Comparison of ENCODE assay signal across 22 cellular contexts in genomic region chr11:37817727-37818270, GRCh38.
"Had no signal": no experiment of that assay in that cellular context is flagged by ENCODE, and none has a peak within 500 bp of the region (broad histone marks: within the 10 kb centered on the region; RNA-seq: fewer than 3 reads in every experiment).

No MANE protein-coding gene starts in this region.

- H3K79me2 ChIP-seq: parathyroid adenoma had no signal

- H3K4me1 ChIP-seq: esophagus muscularis mucosa, parathyroid adenoma, prostate gland, sigmoid colon, testis, tibial artery had no signal

- H3K36me3 ChIP-seq: esophagus muscularis mucosa, neural progenitor cell, prostate gland, sigmoid colon, tibial artery had no signal

- H3K4me2 ChIP-seq: neural progenitor cell had no signal

- H3K9ac ChIP-seq: neural progenitor cell, parathyroid adenoma had no signal

- H3K27ac ChIP-seq: dorsolateral prefrontal cortex, esophagus muscularis mucosa, neural progenitor cell, parathyroid adenoma, prostate gland, sigmoid colon, testis, tibial artery had no signal

- H3K27me3 ChIP-seq: dorsolateral prefrontal cortex, esophagus muscularis mucosa, neural progenitor cell, sigmoid colon, testis, tibial artery had no signal

- H3K9me3 ChIP-seq: prostate gland, sigmoid colon, testis, tibial artery had no signal

- H2AFZ ChIP-seq: neural progenitor cell, parathyroid adenoma had no signal

- ATAC-seq: left lobe of liver; mucosa of descending colon; natural killer cell treated with Interleukin-12 subunit alpha and Interleukin-12 subunit beta and Interleukin-15 and Interleukin-18, amount 100 ng/mL, for 72 hours; right cardiac atrium; stimulated activated effector memory CD8-positive, alpha-beta T cell treated with anti-CD3 and anti-CD28 coated beads, Interleukin-12 subunit alpha, Interleukin-12 subunit beta, amount 100 ng/mL, for 72 hours had no signal

- H3K4me3 ChIP-seq: dorsolateral prefrontal cortex, esophagus muscularis mucosa, lung, mucosa of descending colon, neural progenitor cell, prostate gland, sigmoid colon, testis, tibial artery had no signal

- DNase-seq: dorsolateral prefrontal cortex; effector CD4-positive, alpha-beta T cell; endodermal cell; kidney; mucosa of descending colon; naive B cell; sigmoid colon; stimulated activated CD4-positive, alpha-beta T cell treated with anti-CD3 and anti-CD28 coated beads, Interleukin-2, amount 100 ng/mL, for 24 hours; stimulated activated CD4-positive, alpha-beta T cell treated with anti-CD3 and anti-CD28 coated beads, Interleukin-4, amount 100 ng/mL, for 24 hours; stimulated activated naive CD4-positive, alpha-beta T cell treated with Interleukin-2 at 50 U/mL for 16 hours; substantia nigra; testis; tibial artery had no signal
